ENCODE assay signal across 1 cellular context in the genomic region with DNA sequence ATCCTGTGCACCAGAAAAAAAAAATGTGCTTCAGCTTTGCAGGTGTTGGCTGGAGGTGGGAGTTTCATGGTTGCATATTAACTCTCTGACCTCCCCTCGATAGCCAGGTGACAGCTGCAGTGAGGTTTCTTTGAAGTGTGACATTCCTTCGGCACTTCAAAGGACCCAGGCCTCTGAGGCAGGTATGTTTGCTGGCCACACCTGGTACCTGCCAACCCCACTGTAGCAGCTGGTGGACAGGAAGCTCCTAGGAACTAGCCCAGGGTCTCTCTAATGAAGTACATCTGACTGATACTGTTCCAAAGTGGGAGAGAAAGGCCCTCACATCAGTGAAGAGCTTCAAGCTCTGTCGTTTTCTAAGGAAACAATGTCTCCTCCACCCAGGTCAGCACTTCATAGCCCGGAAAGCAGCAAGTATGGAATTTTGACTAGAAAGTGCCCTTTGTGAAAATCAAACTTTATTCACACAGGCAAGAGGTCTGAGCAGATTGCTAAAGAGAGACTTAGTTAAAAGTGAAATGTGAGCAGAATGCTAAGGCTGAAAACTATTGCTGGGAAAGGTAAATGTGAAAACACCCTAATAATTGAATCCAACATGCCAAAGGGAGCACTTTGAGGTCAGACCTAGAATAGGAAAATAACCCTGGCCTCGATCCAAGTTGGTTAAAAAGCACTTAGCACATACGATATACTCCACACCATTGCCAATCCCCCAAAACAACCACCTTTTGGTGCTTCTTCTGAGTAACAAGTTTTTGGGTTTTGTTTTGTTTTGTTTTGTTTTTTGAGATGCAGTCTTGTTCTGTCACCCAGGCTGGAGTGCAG.
TF ChIP-seq lines count a peak whose summit lies in the region.

No MANE protein-coding gene starts in this region.

TF ChIP-seq in HepG2, 621 proteins besides CTCF, POLR2A, EP300 and RAD21 (continued from another document):
- TF ChIP-seq, protein P1, sequence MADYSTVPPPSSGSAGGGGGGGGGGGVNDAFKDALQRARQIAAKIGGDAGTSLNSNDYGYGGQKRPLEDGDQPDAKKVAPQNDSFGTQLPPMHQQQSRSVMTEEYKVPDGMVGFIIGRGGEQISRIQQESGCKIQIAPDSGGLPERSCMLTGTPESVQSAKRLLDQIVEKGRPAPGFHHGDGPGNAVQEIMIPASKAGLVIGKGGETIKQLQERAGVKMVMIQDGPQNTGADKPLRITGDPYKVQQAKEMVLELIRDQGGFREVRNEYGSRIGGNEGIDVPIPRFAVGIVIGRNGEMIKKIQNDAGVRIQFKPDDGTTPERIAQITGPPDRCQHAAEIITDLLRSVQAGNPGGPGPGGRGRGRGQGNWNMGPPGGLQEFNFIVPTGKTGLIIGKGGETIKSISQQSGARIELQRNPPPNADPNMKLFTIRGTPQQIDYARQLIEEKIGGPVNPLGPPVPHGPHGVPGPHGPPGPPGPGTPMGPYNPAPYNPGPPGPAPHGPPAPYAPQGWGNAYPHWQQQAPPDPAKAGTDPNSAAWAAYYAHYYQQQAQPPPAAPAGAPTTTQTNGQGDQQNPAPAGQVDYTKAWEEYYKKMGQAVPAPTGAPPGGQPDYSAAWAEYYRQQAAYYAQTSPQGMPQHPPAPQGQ (CRISPR knock-in tag; IDR thresholded peaks at IDR 0.05; ENCODE audit: borderline replicate concordance), result no peak
- TF ChIP-seq, protein P2, sequence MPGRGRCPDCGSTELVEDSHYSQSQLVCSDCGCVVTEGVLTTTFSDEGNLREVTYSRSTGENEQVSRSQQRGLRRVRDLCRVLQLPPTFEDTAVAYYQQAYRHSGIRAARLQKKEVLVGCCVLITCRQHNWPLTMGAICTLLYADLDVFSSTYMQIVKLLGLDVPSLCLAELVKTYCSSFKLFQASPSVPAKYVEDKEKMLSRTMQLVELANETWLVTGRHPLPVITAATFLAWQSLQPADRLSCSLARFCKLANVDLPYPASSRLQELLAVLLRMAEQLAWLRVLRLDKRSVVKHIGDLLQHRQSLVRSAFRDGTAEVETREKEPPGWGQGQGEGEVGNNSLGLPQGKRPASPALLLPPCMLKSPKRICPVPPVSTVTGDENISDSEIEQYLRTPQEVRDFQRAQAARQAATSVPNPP (CRISPR knock-in tag; IDR thresholded peaks at IDR 0.05), result no peak
- no peak for TF ChIP-seq ZBTB38 (CRISPR knock-in tag; IDR thresholded peaks at IDR 0.05)
- no peak for TF ChIP-seq SP4 (CRISPR knock-in tag; IDR thresholded peaks at IDR 0.05)
- TF ChIP-seq, protein P3, sequence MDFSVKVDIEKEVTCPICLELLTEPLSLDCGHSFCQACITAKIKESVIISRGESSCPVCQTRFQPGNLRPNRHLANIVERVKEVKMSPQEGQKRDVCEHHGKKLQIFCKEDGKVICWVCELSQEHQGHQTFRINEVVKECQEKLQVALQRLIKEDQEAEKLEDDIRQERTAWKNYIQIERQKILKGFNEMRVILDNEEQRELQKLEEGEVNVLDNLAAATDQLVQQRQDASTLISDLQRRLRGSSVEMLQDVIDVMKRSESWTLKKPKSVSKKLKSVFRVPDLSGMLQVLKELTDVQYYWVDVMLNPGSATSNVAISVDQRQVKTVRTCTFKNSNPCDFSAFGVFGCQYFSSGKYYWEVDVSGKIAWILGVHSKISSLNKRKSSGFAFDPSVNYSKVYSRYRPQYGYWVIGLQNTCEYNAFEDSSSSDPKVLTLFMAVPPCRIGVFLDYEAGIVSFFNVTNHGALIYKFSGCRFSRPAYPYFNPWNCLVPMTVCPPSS (IDR thresholded peaks at IDR 0.05), result no peak
- TF ChIP-seq FOXC1 (CRISPR knock-in tag; IDR thresholded peaks at IDR 0.05; ENCODE audit: borderline replicate concordance), result no peak
- TF ChIP-seq, protein P4, sequence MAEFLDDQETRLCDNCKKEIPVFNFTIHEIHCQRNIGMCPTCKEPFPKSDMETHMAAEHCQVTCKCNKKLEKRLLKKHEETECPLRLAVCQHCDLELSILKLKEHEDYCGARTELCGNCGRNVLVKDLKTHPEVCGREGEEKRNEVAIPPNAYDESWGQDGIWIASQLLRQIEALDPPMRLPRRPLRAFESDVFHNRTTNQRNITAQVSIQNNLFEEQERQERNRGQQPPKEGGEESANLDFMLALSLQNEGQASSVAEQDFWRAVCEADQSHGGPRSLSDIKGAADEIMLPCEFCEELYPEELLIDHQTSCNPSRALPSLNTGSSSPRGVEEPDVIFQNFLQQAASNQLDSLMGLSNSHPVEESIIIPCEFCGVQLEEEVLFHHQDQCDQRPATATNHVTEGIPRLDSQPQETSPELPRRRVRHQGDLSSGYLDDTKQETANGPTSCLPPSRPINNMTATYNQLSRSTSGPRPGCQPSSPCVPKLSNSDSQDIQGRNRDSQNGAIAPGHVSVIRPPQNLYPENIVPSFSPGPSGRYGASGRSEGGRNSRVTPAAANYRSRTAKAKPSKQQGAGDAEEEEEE (CRISPR knock-in tag; IDR thresholded peaks at IDR 0.05; ENCODE audit: borderline replicate concordance), result no peak
- peak; percentile 71; the same call in 1 of the 2 replicates for TF ChIP-seq RXRB (CRISPR knock-in tag; IDR thresholded peaks at IDR 0.05; ENCODE audit: borderline replicate concordance)
- TF ChIP-seq, protein P5, sequence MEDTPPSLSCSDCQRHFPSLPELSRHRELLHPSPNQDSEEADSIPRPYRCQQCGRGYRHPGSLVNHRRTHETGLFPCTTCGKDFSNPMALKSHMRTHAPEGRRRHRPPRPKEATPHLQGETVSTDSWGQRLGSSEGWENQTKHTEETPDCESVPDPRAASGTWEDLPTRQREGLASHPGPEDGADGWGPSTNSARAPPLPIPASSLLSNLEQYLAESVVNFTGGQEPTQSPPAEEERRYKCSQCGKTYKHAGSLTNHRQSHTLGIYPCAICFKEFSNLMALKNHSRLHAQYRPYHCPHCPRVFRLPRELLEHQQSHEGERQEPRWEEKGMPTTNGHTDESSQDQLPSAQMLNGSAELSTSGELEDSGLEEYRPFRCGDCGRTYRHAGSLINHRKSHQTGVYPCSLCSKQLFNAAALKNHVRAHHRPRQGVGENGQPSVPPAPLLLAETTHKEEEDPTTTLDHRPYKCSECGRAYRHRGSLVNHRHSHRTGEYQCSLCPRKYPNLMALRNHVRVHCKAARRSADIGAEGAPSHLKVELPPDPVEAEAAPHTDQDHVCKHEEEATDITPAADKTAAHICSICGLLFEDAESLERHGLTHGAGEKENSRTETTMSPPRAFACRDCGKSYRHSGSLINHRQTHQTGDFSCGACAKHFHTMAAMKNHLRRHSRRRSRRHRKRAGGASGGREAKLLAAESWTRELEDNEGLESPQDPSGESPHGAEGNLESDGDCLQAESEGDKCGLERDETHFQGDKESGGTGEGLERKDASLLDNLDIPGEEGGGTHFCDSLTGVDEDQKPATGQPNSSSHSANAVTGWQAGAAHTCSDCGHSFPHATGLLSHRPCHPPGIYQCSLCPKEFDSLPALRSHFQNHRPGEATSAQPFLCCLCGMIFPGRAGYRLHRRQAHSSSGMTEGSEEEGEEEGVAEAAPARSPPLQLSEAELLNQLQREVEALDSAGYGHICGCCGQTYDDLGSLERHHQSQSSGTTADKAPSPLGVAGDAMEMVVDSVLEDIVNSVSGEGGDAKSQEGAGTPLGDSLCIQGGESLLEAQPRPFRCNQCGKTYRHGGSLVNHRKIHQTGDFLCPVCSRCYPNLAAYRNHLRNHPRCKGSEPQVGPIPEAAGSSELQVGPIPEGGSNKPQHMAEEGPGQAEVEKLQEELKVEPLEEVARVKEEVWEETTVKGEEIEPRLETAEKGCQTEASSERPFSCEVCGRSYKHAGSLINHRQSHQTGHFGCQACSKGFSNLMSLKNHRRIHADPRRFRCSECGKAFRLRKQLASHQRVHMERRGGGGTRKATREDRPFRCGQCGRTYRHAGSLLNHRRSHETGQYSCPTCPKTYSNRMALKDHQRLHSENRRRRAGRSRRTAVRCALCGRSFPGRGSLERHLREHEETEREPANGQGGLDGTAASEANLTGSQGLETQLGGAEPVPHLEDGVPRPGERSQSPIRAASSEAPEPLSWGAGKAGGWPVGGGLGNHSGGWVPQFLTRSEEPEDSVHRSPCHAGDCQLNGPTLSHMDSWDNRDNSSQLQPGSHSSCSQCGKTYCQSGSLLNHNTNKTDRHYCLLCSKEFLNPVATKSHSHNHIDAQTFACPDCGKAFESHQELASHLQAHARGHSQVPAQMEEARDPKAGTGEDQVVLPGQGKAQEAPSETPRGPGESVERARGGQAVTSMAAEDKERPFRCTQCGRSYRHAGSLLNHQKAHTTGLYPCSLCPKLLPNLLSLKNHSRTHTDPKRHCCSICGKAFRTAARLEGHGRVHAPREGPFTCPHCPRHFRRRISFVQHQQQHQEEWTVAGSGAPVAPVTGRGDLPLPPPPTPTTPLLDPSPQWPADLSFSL (CRISPR knock-in tag; IDR thresholded peaks at IDR 0.05), result no peak
- TF ChIP-seq, protein P6, sequence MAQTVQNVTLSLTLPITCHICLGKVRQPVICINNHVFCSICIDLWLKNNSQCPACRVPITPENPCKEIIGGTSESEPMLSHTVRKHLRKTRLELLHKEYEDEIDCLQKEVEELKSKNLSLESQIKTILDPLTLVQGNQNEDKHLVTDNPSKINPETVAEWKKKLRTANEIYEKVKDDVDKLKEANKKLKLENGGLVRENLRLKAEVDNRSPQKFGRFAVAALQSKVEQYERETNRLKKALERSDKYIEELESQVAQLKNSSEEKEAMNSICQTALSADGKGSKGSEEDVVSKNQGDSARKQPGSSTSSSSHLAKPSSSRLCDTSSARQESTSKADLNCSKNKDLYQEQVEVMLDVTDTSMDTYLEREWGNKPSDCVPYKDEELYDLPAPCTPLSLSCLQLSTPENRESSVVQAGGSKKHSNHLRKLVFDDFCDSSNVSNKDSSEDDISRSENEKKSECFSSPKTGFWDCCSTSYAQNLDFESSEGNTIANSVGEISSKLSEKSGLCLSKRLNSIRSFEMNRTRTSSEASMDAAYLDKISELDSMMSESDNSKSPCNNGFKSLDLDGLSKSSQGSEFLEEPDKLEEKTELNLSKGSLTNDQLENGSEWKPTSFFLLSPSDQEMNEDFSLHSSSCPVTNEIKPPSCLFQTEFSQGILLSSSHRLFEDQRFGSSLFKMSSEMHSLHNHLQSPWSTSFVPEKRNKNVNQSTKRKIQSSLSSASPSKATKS (CRISPR knock-in tag; IDR thresholded peaks at IDR 0.05), result no peak
- TF ChIP-seq KAT7 (CRISPR knock-in tag; IDR thresholded peaks at IDR 0.05; ENCODE audit: borderline replicate concordance), result no peak
- TF ChIP-seq IRF2 (CRISPR knock-in tag; IDR thresholded peaks at IDR 0.05), result peak; percentile 15; the same call in 1 of the 2 replicates
- TF ChIP-seq, protein P7, sequence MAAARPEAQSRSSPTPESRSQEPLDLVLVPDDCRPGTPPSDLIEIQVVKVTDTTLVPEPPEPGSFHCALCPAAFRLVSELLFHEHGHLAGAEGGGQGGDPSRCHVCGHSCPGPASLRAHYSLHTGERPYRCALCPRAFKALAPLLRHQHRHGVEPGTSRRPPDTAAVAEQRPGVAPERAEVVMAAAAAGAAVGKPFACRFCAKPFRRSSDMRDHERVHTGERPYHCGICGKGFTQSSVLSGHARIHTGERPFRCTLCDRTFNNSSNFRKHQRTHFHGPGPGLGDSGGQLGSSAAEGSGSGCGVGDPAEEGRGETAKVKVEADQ (CRISPR knock-in tag; IDR thresholded peaks at IDR 0.05; ENCODE audit: borderline replicate concordance), result 0 out of 2 replicates have a peak, but pooled peaks have one; percentile 53
- TF ChIP-seq MAZ (IDR thresholded peaks at IDR 0.05; ENCODE audit: borderline replicate concordance, low read depth, low read length), result no peak
- TF ChIP-seq MAZ (CRISPR knock-in tag; IDR thresholded peaks at IDR 0.05; ENCODE audit: low read depth), result no peak
- no peak for TF ChIP-seq TBP (CRISPR knock-in tag; IDR thresholded peaks at IDR 0.05)
- TF ChIP-seq PRPF4 (IDR thresholded peaks at IDR 0.05; ENCODE audit: low read depth, low read length, poor library complexity, severe bottlenecking), result no peak
- TF ChIP-seq ZNF564 (CRISPR knock-in tag; IDR thresholded peaks at IDR 0.05), result no peak
- TF ChIP-seq ESRRA (CRISPR knock-in tag; IDR thresholded peaks at IDR 0.05; ENCODE audit: low read depth), result 0 out of 2 replicates have a peak, but pooled peaks have one; percentile 25
- TF ChIP-seq TCF12 (IDR thresholded peaks at IDR 0.05), result no peak
- peak; percentile 98 for TF ChIP-seq TCF12 (CRISPR knock-in tag; IDR thresholded peaks at IDR 0.05)
- TF ChIP-seq MAFK (conservative IDR thresholded peaks at IDR 0.05 in 1 of 2, IDR thresholded peaks at IDR 0.05 in 1 of 2; ENCODE audit: low read length in 2 of 2), result no peak
- no peak for TF ChIP-seq ZBTB8A (CRISPR knock-in tag; IDR thresholded peaks at IDR 0.05; ENCODE audit: borderline replicate concordance, low read depth)
